In the genomic region with DNA sequence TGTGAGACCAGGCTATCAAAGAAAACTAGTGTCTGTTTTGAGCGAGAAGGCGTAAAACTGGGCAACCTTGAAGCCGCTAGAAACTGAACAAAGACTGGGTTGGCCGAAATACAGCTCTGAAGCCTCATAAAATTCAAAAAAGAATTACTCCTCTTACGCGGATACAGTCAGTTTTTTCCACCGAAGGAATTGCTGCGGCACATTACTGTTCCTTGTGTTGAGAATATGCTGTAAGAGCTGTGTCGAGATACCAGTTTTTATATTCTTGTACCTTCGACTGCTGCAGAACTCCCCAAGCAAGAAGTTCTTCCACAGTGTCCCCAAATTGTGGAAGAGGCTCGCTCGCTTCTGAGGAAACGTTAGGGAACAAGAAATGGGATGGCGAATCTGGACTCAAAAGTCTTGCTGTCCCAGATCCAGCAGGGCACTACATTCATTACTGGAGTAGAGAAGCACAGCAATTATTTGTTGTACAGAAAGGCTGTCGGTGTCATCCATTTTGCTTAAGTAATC, we compare ENCODE assay signal across 8 cellular contexts. TPM values are rescaled to one million over a fixed set of nuclear protein-coding genes. Genes with fewer than 3 reads are reported as not detected.
DNase-seq lines count a peak whose midpoint lies in the region; ATAC-seq and TF ChIP-seq lines count a peak whose summit lies in the region.

No MANE protein-coding gene starts in this region.

- peak overlapping the region; percentile 80 for H3K9ac ChIP-seq in iPS-15b (ENCODE audit: low read depth, low read length)

- TF ChIP-seq EP300 in stomach (IDR thresholded peaks at IDR 0.05), result no peak

- H3K4me3 ChIP-seq in iPS-15b (ENCODE audit: low read depth, low read length) (peak overlapping the region; percentile 70), stomach (peak overlapping the region; percentile 62 to 72 (median 71))

- WGBS in stomach, 5 donors, result 14 to 25% (median 19%) methylated on average over 15 of the region's 15 CpGs

- peaks cover 22% of the 10 kb centered on the region for H3K36me3 Mint-ChIP-seq in activated CD4-positive, alpha-beta T cell treated with anti-CD3 and anti-CD28 coated beads, Interleukin-2, amount 10 ng/mL, durations not matched to agents 24 days and 14 days (ENCODE audit: low read depth)
- H3K36me3 Mint-ChIP-seq in activated naive CD8-positive, alpha-beta T cell, result peaks cover 5% of the 10 kb centered on the region

- peak overlapping the region; percentile 94 for H3K4me3 Mint-ChIP-seq in activated CD4-positive, alpha-beta T cell treated with anti-CD3 and anti-CD28 coated beads, Interleukin-2, amount 10 ng/mL, durations not matched to agents 24 days and 14 days
- H3K4me3 Mint-ChIP-seq in activated naive CD8-positive, alpha-beta T cell, result peak overlapping the region; percentile 99

- peaks cover 23% of the 10 kb centered on the region for H3K4me1 Mint-ChIP-seq in activated CD4-positive, alpha-beta T cell treated with anti-CD3 and anti-CD28 coated beads, Interleukin-2, amount 10 ng/mL, durations not matched to agents 24 days and 14 days
- H3K4me1 Mint-ChIP-seq in activated naive CD8-positive, alpha-beta T cell (ENCODE audit: low read depth), result peaks cover 36% of the 10 kb centered on the region

- intact Hi-C loops in activated CD4-positive, alpha-beta T cell treated with anti-CD3 and anti-CD28 coated beads, Interleukin-2, amount 10 ng/mL, durations not matched to agents 24 days and 14 days (cut with micrococcal nuclease), result no loop called here
- intact Hi-C loops in stomach (cut with DNase I; ENCODE audit: low total_unique reads), result no loop called here

- H3K27ac Mint-ChIP-seq in activated CD4-positive, alpha-beta T cell treated with anti-CD3 and anti-CD28 coated beads, Interleukin-2, amount 10 ng/mL, durations not matched to agents 24 days and 14 days, result peak overlapping the region; percentile 95
- peak overlapping the region; percentile 99 for H3K27ac Mint-ChIP-seq in activated naive CD8-positive, alpha-beta T cell

- no peak for DNase-seq in activated CD4-positive, alpha-beta T cell treated with anti-CD3 and anti-CD28 coated beads, Interleukin-2, amount 10 ng/mL, durations not matched to agents 24 days and 14 days
- DNase-seq in activated CD4-positive, alpha-beta T cell treated with anti-CD3 and anti-CD28 coated beads, Interleukin-2, amount 50 U/mL, for 4 hours, result no peak
- DNase-seq in stomach, result no peak
- no peak for DNase-seq in kidney tubule cell (ENCODE audit: low spot score)
- DNase-seq in HuH-7.5 (ENCODE audit: low spot score), result no peak

- TF ChIP-seq CTCF in stomach (IDR thresholded peaks at IDR 0.05), result no peak

- H3K27me3 ChIP-seq in iPS-15b (ENCODE audit: control insufficient read depth, insufficient read depth, low read length) (no peaks in the 10 kb centered on the region), stomach (no peaks in the 10 kb centered on the region)

- H3K27me3 Mint-ChIP-seq in activated CD4-positive, alpha-beta T cell treated with anti-CD3 and anti-CD28 coated beads, Interleukin-2, amount 10 ng/mL, durations not matched to agents 24 days and 14 days, result peaks cover 15% of the 10 kb centered on the region
- no peaks in the 10 kb centered on the region for H3K27me3 Mint-ChIP-seq in activated naive CD8-positive, alpha-beta T cell

- H3K4me1 ChIP-seq in iPS-15b (ENCODE audit: control insufficient read depth, insufficient read depth, low read length) (peaks cover 2% of the 10 kb centered on the region), stomach (peaks cover 7 to 38% (median 30%) of the 10 kb centered on the region in 4 donors)

- no peaks in the 10 kb centered on the region for H3K9me3 ChIP-seq in iPS-15b (ENCODE audit: control insufficient read depth, insufficient read depth, low read length)
- no peaks in the 10 kb centered on the region for H3K9me3 ChIP-seq in stomach

- H3K9me3 Mint-ChIP-seq in activated CD4-positive, alpha-beta T cell treated with anti-CD3 and anti-CD28 coated beads, Interleukin-2, amount 10 ng/mL, durations not matched to agents 24 days and 14 days, result peaks cover 4% of the 10 kb centered on the region
- no peaks in the 10 kb centered on the region for H3K9me3 Mint-ChIP-seq in activated naive CD8-positive, alpha-beta T cell (ENCODE audit: low read depth)

- TF ChIP-seq POLR2A in stomach (IDR thresholded peaks at IDR 0.05), result no peak

- H3K27ac ChIP-seq in stomach, result peak overlapping the region; percentile 90 to 97 (median 96)

- ATAC-seq in HG03354 (IDR thresholded peaks at IDR 0.05; ENCODE audit: poor library complexity, severe bottlenecking, unreplicated experiment), result peak; percentile 10

- H3K36me3 ChIP-seq in iPS-15b (ENCODE audit: control insufficient read depth, insufficient read depth, low read length) (peaks cover 5% of the 10 kb centered on the region), stomach (peaks cover 9 to 19% (median 18%) of the 10 kb centered on the region in 4 donors)

RNA-seq across cellular contexts. Expression of gene COX7A2, which starts 0.5 kb away (rescaled TPM):
- 490 and 538 TPM in 2 replicates for total RNA-seq in activated CD4-positive, alpha-beta T cell treated with anti-CD3 and anti-CD28 coated beads, Interleukin-2, amount 10 ng/mL, durations not matched to agents 24 days and 14 days
- 1,000 to 10,000 TPM in 1 of 5 donors, 100 to 1,000 TPM in 3, 10 to 100 TPM in 1; 27.8 to 1,121 (median 184) TPM for total RNA-seq in stomach
- polyA plus RNA-seq in stomach, result 1,000 to 10,000 TPM in 1 of 3 donors, 100 to 1,000 TPM in 2; 566 to 1,513 (median 657) TPM

RNA-seq across cellular contexts. Expression of gene COL12A1, which starts 38.3 kb away (rescaled TPM):
- 0.05 TPM in 1 of 2 replicates, not detected in the other for total RNA-seq in activated CD4-positive, alpha-beta T cell treated with anti-CD3 and anti-CD28 coated beads, Interleukin-2, amount 10 ng/mL, durations not matched to agents 24 days and 14 days
- total RNA-seq in stomach, result 100 to 1,000 TPM in 1 of 5 donors, 10 to 100 TPM in 4; 20.3 to 170 (median 32.6) TPM
- 1 to 10 TPM; 3.4 to 9.6 (median 3.7) TPM for polyA plus RNA-seq in stomach

RNA-seq across cellular contexts. Expression of gene TMEM30A, which starts 40.5 kb away (rescaled TPM):
- 57.0 and 60.5 TPM in 2 replicates for total RNA-seq in activated CD4-positive, alpha-beta T cell treated with anti-CD3 and anti-CD28 coated beads, Interleukin-2, amount 10 ng/mL, durations not matched to agents 24 days and 14 days
- 100 to 1,000 TPM in 1 of 5 donors, 10 to 100 TPM in 3, 1 to 10 TPM in 1; 5.2 to 175 (median 72.8) TPM for total RNA-seq in stomach
- 10 to 100 TPM; 15.7 to 28.3 (median 26.0) TPM for polyA plus RNA-seq in stomach

Comparison
In these comparisons a context has a peak if more than half of its experiments do, and no peak if none do; other contexts are left out.
1. RNA of gene COL12A1, which starts 38.3 kb away (total RNA-seq): 20.3 to 170 TPM in stomach; 0.05 TPM in activated CD4-positive, alpha-beta T cell treated with anti-CD3 and anti-CD28 coated beads, Interleukin-2, amount 10 ng/mL, durations not matched to agents 24 days and 14 days; every median in the first group is over 10 times any median in the second.